10 cellular contexts compared by ENCODE assay signal in the genomic region with DNA sequence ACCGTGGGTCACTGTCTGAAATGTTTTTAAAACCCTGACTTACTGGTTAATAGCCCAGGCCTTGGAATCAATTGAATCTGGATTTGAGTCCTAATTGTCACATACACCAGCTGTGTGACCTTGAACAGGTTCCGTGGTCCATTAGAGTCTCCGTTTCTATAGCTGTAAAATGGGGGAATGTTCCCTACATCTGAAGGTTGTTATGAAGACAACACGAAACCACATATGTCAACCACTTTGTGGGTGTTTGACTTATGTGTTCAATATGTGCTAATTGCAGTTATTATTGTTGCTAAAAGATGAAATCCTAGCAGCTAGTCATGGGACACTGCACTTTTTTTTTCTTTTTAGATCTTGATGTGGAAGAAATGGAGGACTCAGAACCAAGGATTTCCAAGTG. TPM values are rescaled to one million over a fixed set of nuclear protein-coding genes. Genes with fewer than 3 reads are reported as not detected.
DNase-seq lines count a peak whose midpoint lies in the region; ATAC-seq, FAIRE-seq and TF ChIP-seq lines count a peak whose summit lies in the region.
"Had no signal": no experiment of that assay in that cellular context is flagged by ENCODE, and none has a peak within 500 bp of the region (broad histone marks: within the 10 kb centered on the region; RNA-seq: fewer than 3 reads in every experiment).

No MANE protein-coding gene starts in this region.

- no peak for TF ChIP-seq CTCF in A549 (IDR thresholded peaks at IDR 0.05)
- no peak for TF ChIP-seq CTCF in colonic mucosa (IDR thresholded peaks at IDR 0.05)
- no peak for TF ChIP-seq CTCF in nephron (IDR thresholded peaks at IDR 0.05; ENCODE audit: unreplicated experiment in 3 of 3)
- no peak for TF ChIP-seq CTCF in neural progenitor cell (IDR thresholded peaks at IDR 0.05)
- TF ChIP-seq CTCF in D721Med (IDR thresholded peaks at IDR 0.05; ENCODE audit: insufficient read depth, missing control alignments): no peak

- H3K4me1 ChIP-seq in A549 (peaks cover 92% of the 10 kb centered on the region), colonic mucosa (peaks cover 9% of the 10 kb centered on the region), neural progenitor cell (peaks cover 29% of the 10 kb centered on the region)

- DNase-seq in A549 (ENCODE audit: low read depth in 1 of 2, low spot score in 1 of 2) (no peak), colonic mucosa (no peak), neural progenitor cell (ENCODE audit: low spot score) (no peak), D721Med (ENCODE audit: insufficient read length, low spot score) (no peak)
- no peak for DNase-seq in central memory CD4-positive, alpha-beta T cell
- DNase-seq: NCI-H1105 treated with DMSO at 0.1 percent for 48 hours; stimulated activated CD4-positive, alpha-beta T cell treated with anti-CD3 and anti-CD28 coated beads, Interleukin-2, amount 100 ng/mL, for 48 hours had no signal

- H3K9ac ChIP-seq in colonic mucosa (ENCODE audit: low read depth in 2 of 2, low read length in 2 of 2) (peak overlapping the region; percentile 47 to 86), neural progenitor cell (no peak overlapping the region)

- H3K36me3 Mint-ChIP-seq in IgD-negative memory B cell (peaks cover 13% of the 10 kb centered on the region), nephron (ENCODE audit: low read depth) (peaks cover 54% of the 10 kb centered on the region), neural progenitor cell (peaks cover 16% of the 10 kb centered on the region)

- H3K4me2 ChIP-seq in A549 (peak overlapping the region; percentile 88), neural progenitor cell (no peak overlapping the region)

- ATAC-seq in A549 (no peak), GM18909 (IDR thresholded peaks at IDR 0.05; ENCODE audit: poor library complexity, unreplicated experiment) (no peak)

- no peak for TF ChIP-seq RAD21 in A549 (conservative IDR thresholded peaks at IDR 0.05 in 1 of 2, IDR thresholded peaks at IDR 0.05 in 1 of 2)

- H3K27ac Mint-ChIP-seq in IgD-negative memory B cell (peak overlapping the region; percentile 92 to 93 (median 92)), nephron (peak overlapping the region in 2 of 3 experiments; percentile 82 to 96), neural progenitor cell (no peak overlapping the region)

- H3K4me3 ChIP-seq in A549 (peak overlapping the region; percentile 66), colonic mucosa (peak overlapping the region; percentile 75), neural progenitor cell (no peak overlapping the region)

- H3K79me2 ChIP-seq in neural progenitor cell (ENCODE audit: low read depth): peaks cover 4% of the 10 kb centered on the region

- TF ChIP-seq EP300 in A549 (IDR thresholded peaks at IDR 0.05): no peak

- H3K27me3 Mint-ChIP-seq in IgD-negative memory B cell (no peaks in the 10 kb centered on the region), nephron (ENCODE audit: low read depth) (no peaks in the 10 kb centered on the region), neural progenitor cell (ENCODE audit: insufficient read depth, low read depth) (no peaks in the 10 kb centered on the region)

- no peak overlapping the region for H2AFZ ChIP-seq in neural progenitor cell (replicated peaks)

- intact Hi-C loops in colonic mucosa (cut with DNase I): no loop called here

- peak overlapping the region; percentile 25 to 97 (median 94) for H3K4me3 Mint-ChIP-seq in IgD-negative memory B cell
- H3K4me3 Mint-ChIP-seq in nephron: peak overlapping the region; percentile 51 to 70 (median 66)
- H3K4me3 Mint-ChIP-seq in neural progenitor cell: no peak overlapping the region

- no peak for TF ChIP-seq POLR2A in A549 (IDR thresholded peaks at IDR 0.05; ENCODE audit: low read length)

- 76% methylated on average over 4 of the region's 4 CpGs for WGBS in A549 (ENCODE audit: missing lambda C conversion rate)

- H3F3A ChIP-seq in neural progenitor cell (ENCODE audit: low read depth): peaks cover 22% of the 10 kb centered on the region

- no peaks in the 10 kb centered on the region for H3K27me3 ChIP-seq in colonic mucosa
- peaks cover 10% of the 10 kb centered on the region for H3K27me3 ChIP-seq in neural progenitor cell

- H3K9me3 Mint-ChIP-seq in IgD-negative memory B cell (no peaks in the 10 kb centered on the region), nephron (no peaks in the 10 kb centered on the region), neural progenitor cell (no peaks in the 10 kb centered on the region)

- H3K36me3 ChIP-seq in colonic mucosa (no peaks in the 10 kb centered on the region), neural progenitor cell (no peaks in the 10 kb centered on the region)

- POLR2A ChIA-PET in A549 (lab: Yijun Ruan, JAX): no interaction called here

- H3K9me3 ChIP-seq in A549 (no peaks in the 10 kb centered on the region), colonic mucosa (no peaks in the 10 kb centered on the region), neural progenitor cell (ENCODE audit: low read depth) (no peaks in the 10 kb centered on the region)

- CTCF ChIA-PET in A549 (lab: Yijun Ruan, JAX): interaction anchor here (0.7 to 3.2 kb wide), 9 partner anchors 13 to 158 kb away, joined by 3 to 15 read pairs (median 7); no protein-coding TSS in a partner anchor

- no peak for FAIRE-seq in A549 (lab: Jason Lieb, UNC)
- no peak for FAIRE-seq in D721Med (lab: Jason Lieb, UNC)

- H3K27ac ChIP-seq in A549: peak overlapping the region; percentile 99 to 100
- peak overlapping the region; percentile 95 for H3K27ac ChIP-seq in colonic mucosa
- H3K27ac ChIP-seq in neural progenitor cell: no peak overlapping the region

- no peaks in the 10 kb centered on the region for H4K20me1 ChIP-seq in neural progenitor cell (ENCODE audit: low read depth)

- H3K4me1 Mint-ChIP-seq in IgD-negative memory B cell (peaks cover 37 to 72% (median 54%) of the 10 kb centered on the region in 3 donors), nephron (peaks cover 34% of the 10 kb centered on the region), neural progenitor cell (peaks cover 8% of the 10 kb centered on the region)

TF ChIP-seq in A549, 52 proteins besides CTCF, POLR2A, EP300 and RAD21:
- TF ChIP-seq JUN (IDR thresholded peaks at IDR 0.05): no peak
- TF ChIP-seq TP53 (CRISPR knock-in tag; IDR thresholded peaks at IDR 0.05): no peak
- no peak for TF ChIP-seq CBX8 (IDR thresholded peaks at IDR 0.05)
- no peak for TF ChIP-seq USF2 (IDR thresholded peaks at IDR 0.05)
TF ChIP-seq in A549: peak in this region for 0.

RNA-seq across cellular contexts. Expression of gene ZBTB38, which starts 35.3 kb away (rescaled TPM):
- polyA plus RNA-seq in A549 (2011; rRNA removed) (110 and 141 TPM in 2 replicates), A549 (2017; fragmentation: RNase III; extraction: RNeasy Plus Mini Kit Qiagen cat#74134 plus additional on column Dnase treatment) (70.5 to 80.7 TPM (median 72.0 TPM) in 3 replicates), IgD-negative memory B cell (113 TPM)
- 17.2 and 20.9 TPM in 2 replicates for polyA plus RNA-seq in A549 (2012; cell fraction: cytosol; rRNA removed)
- 16.5 and 23.0 TPM in 2 replicates for polyA plus RNA-seq in A549 (2012; cell fraction: nucleus; rRNA removed)
- 205 and 220 TPM in 2 replicates for polyA minus RNA-seq in A549 (2011; rRNA and poly(A)+ RNA removed)
- total RNA-seq in colonic mucosa (100 to 1,000 TPM in 1 of 2 donors, 10 to 100 TPM in 1; 95.5 to 112 TPM), neural progenitor cell (ENCODE audit: low replicate concordance) (16.9 and 24.5 TPM in 2 replicates)
